In the genomic region with DNA sequence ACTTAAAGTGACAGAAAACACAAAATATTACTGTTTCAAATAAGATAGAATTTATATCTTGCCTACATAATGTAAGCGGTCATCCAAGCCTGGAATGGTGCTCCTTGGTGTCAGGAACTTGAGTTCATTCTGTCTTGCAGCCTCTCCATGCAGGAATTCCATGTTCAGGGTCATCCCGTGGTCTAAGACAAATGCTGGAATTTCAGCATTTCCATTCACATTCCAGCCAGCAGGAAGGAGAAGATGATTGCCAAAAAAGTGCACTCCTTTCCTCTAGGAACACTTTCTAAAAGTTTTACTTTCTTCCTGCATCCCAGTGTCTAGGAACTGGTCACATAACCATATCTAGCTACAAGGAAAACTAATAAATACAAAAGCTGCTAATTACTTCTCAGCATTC, we compare ENCODE assay signal across 18 cellular contexts.
"Had no signal": no experiment of that assay in that cellular context is flagged by ENCODE, and none has a peak within 500 bp of the region (broad histone marks: within the 10 kb centered on the region; RNA-seq: fewer than 3 reads in every experiment).

No MANE protein-coding gene starts in this region.

- H2AFZ ChIP-seq: parathyroid adenoma had no signal

- H3K4me1 Mint-ChIP-seq: stimulated activated memory B cell treated with anti-CD40 and anti-IgM and Interleukin-4, amounts not matched to agents 10 μg/mL and 1 μg/mL and 100 μg/mL, for 72 hours had no signal

- H3K4me3 Mint-ChIP-seq: activated T-helper 1 cell treated with anti-CD3 and anti-CD28 coated beads, Interleukin-12 subunit alpha, Interleukin-12 subunit beta, Interleukin-2, Interleukin-4 antibody, amounts not matched to agents 30 ng/mL and 10 ng/mL and 1 ng/mL, durations not matched to agents 14 hours and 24 hours and 36 hours; dendritic cell treated with granulocyte-macrophage colony-stimulating factor and Interleukin-4, amounts not matched to agents 40 ng/mL and 50 ng/mL, for 4 days; natural killer cell treated with Interleukin-12 subunit alpha and Interleukin-12 subunit beta and Interleukin-15 and Interleukin-18, amount 100 ng/mL, for 72 hours; stimulated activated memory B cell treated with anti-CD40 and anti-IgM and Interleukin-4, amounts not matched to agents 10 μg/mL and 1 μg/mL and 100 μg/mL, for 72 hours; T-helper 1 cell treated with Interleukin-12 subunit alpha and Interleukin-12 subunit beta and Interleukin-4 antibody, amounts not matched to agents 30 μg/mL and 1 μg/mL, for 36 hours had no signal

- H3K27ac Mint-ChIP-seq: activated naive CD4-positive, alpha-beta T cell treated with anti-CD3 and anti-CD28 coated beads, Interleukin-2, amount 50 U/mL, for 72 hours; activated T-helper 1 cell treated with anti-CD3 and anti-CD28 coated beads, Interleukin-12 subunit alpha, Interleukin-12 subunit beta, Interleukin-2, Interleukin-4 antibody, amounts not matched to agents 30 ng/mL and 10 ng/mL and 1 ng/mL, durations not matched to agents 14 hours and 24 hours and 36 hours; dendritic cell treated with granulocyte-macrophage colony-stimulating factor and Interleukin-4, amounts not matched to agents 40 ng/mL and 50 ng/mL, for 4 days; natural killer cell treated with Interleukin-12 subunit alpha and Interleukin-12 subunit beta and Interleukin-15 and Interleukin-18, amount 100 ng/mL, for 72 hours; stimulated activated memory B cell treated with anti-CD40 and anti-IgM and Interleukin-4, amounts not matched to agents 10 μg/mL and 1 μg/mL and 100 μg/mL, for 72 hours; T-helper 1 cell treated with Interleukin-12 subunit alpha and Interleukin-12 subunit beta and Interleukin-4 antibody, amounts not matched to agents 30 μg/mL and 1 μg/mL, for 36 hours had no signal

- H3K4me3 ChIP-seq: heart right ventricle, lower lobe of right lung, right lobe of liver, smooth muscle cell had no signal

- H3K4me2 ChIP-seq: smooth muscle cell had no signal

- H3K79me2 ChIP-seq: parathyroid adenoma had no signal

- H3K4me1 ChIP-seq: heart right ventricle, lower lobe of right lung, parathyroid adenoma, right lobe of liver had no signal

- H3K36me3 ChIP-seq: heart right ventricle, lower lobe of right lung, neutrophil, right lobe of liver had no signal

- H3K9ac ChIP-seq: parathyroid adenoma had no signal

- H3K9me3 ChIP-seq: heart right ventricle, lower lobe of right lung, neutrophil, right lobe of liver had no signal

- H3K36me3 Mint-ChIP-seq: activated naive CD4-positive, alpha-beta T cell treated with anti-CD3 and anti-CD28 coated beads, Interleukin-2, amount 50 U/mL, for 72 hours; natural killer cell treated with Interleukin-12 subunit alpha and Interleukin-12 subunit beta and Interleukin-15 and Interleukin-18, amount 100 ng/mL, for 72 hours; stimulated activated memory B cell treated with anti-CD40 and anti-IgM and Interleukin-4, amounts not matched to agents 10 μg/mL and 1 μg/mL and 100 μg/mL, for 72 hours had no signal

- H3K27ac ChIP-seq: epithelial cell of prostate, heart right ventricle, lower lobe of right lung, neutrophil, parathyroid adenoma, right lobe of liver had no signal

- H3K9me3 Mint-ChIP-seq: activated naive CD4-positive, alpha-beta T cell treated with anti-CD3 and anti-CD28 coated beads, Interleukin-2, amount 50 U/mL, for 72 hours; activated T-helper 1 cell treated with anti-CD3 and anti-CD28 coated beads, Interleukin-12 subunit alpha, Interleukin-12 subunit beta, Interleukin-2, Interleukin-4 antibody, amounts not matched to agents 30 ng/mL and 10 ng/mL and 1 ng/mL, durations not matched to agents 14 hours and 24 hours and 36 hours; dendritic cell treated with granulocyte-macrophage colony-stimulating factor and Interleukin-4, amounts not matched to agents 40 ng/mL and 50 ng/mL, for 4 days; stimulated activated memory B cell treated with anti-CD40 and anti-IgM and Interleukin-4, amounts not matched to agents 10 μg/mL and 1 μg/mL and 100 μg/mL, for 72 hours; T-helper 1 cell treated with Interleukin-12 subunit alpha and Interleukin-12 subunit beta and Interleukin-4 antibody, amounts not matched to agents 30 μg/mL and 1 μg/mL, for 36 hours had no signal

- ATAC-seq: activated CD4-positive, CD25-positive, alpha-beta regulatory T cell treated with anti-CD3 and anti-CD28 coated beads, Interleukin-2, amount 50 U/mL, for 24 hours; activated naive CD4-positive, alpha-beta T cell treated with anti-CD3 and anti-CD28 coated beads, Interleukin-2, amount 50 U/mL, for 72 hours; heart right ventricle; lower lobe of right lung; natural killer cell treated with Interleukin-12 subunit alpha and Interleukin-12 subunit beta and Interleukin-15 and Interleukin-18, amount 100 ng/mL, for 72 hours; right lobe of liver; stimulated activated memory B cell treated with anti-CD40 and anti-IgM and Interleukin-4, amounts not matched to agents 10 μg/mL and 1 μg/mL and 100 μg/mL, for 72 hours had no signal

- H3K27me3 ChIP-seq: right lobe of liver had no signal

- DNase-seq: activated gamma-delta T cell treated with Interleukin-2 at 50 U/mL for 16 hours; amniotic stem cell; effector CD8-positive, alpha-beta T cell; heart right ventricle; lower lobe of right lung; right lobe of liver; stimulated activated CD4-positive, alpha-beta T cell treated with anti-CD3 and anti-CD28 coated beads, Interleukin-4, amount 100 ng/mL, for 24 hours had no signal
